In genomic region chr13:58254961-58255360, GRCh38 we compare ENCODE assay signal across 15 cellular contexts.
DNase-seq lines count a peak whose midpoint lies in the region; ATAC-seq and TF ChIP-seq lines count a peak whose summit lies in the region.
"Had no signal": no experiment of that assay in that cellular context is flagged by ENCODE, and none has a peak within 500 bp of the region (broad histone marks: within the 10 kb centered on the region; RNA-seq: fewer than 3 reads in every experiment).

No MANE protein-coding gene starts in this region.

- H3K27ac ChIP-seq in ectodermal cell (ENCODE audit: insufficient read depth, low read depth, low read length, poor library complexity, severe bottlenecking): peak overlapping the region; percentile 88
- H3K27ac ChIP-seq: BLaER1 had no signal

- H3K9me3 Mint-ChIP-seq in neural crest cell: peaks cover 8% of the 10 kb centered on the region
- peaks cover 5% of the 10 kb centered on the region for H3K9me3 Mint-ChIP-seq in stimulated activated memory B cell treated with anti-CD40 and anti-IgM and Interleukin-4, amounts not matched to agents 10 μg/mL and 1 μg/mL and 100 μg/mL, for 72 hours

- no peaks in the 10 kb centered on the region for H3K36me3 ChIP-seq in ectodermal cell (ENCODE audit: control insufficient read depth, insufficient read depth, low read length)
- H3K36me3 ChIP-seq: BLaER1, HAP-1 had no signal

- H3K9me3 ChIP-seq in ectodermal cell (ENCODE audit: control insufficient read depth, low read length): no peaks in the 10 kb centered on the region
- H3K9me3 ChIP-seq: BLaER1, HAP-1 had no signal

- H3K27me3 ChIP-seq in ectodermal cell (ENCODE audit: control insufficient read depth, insufficient read depth, low read length, poor library complexity, severe bottlenecking): no peaks in the 10 kb centered on the region
- H3K27me3 ChIP-seq: BLaER1 had no signal

- H3K4me3 Mint-ChIP-seq in neural crest cell: peak overlapping the region; percentile 70
- H3K4me3 Mint-ChIP-seq in stimulated activated memory B cell treated with anti-CD40 and anti-IgM and Interleukin-4, amounts not matched to agents 10 μg/mL and 1 μg/mL and 100 μg/mL, for 72 hours: no peak overlapping the region
- H3K4me3 Mint-ChIP-seq: CD14-positive monocyte; CD4-positive, alpha-beta memory T cell had no signal

- peak overlapping the region; percentile 73 for H3K27ac Mint-ChIP-seq in neural crest cell (ENCODE audit: unreplicated experiment)
- no peak overlapping the region for H3K27ac Mint-ChIP-seq in stimulated activated memory B cell treated with anti-CD40 and anti-IgM and Interleukin-4, amounts not matched to agents 10 μg/mL and 1 μg/mL and 100 μg/mL, for 72 hours
- H3K27ac Mint-ChIP-seq: CD14-positive monocyte; CD4-positive, alpha-beta memory T cell had no signal

- ATAC-seq in stimulated activated memory B cell treated with anti-CD40 and anti-IgM and Interleukin-4, amounts not matched to agents 10 μg/mL and 1 μg/mL and 100 μg/mL, for 72 hours: no peak
- ATAC-seq in HG03571 (IDR thresholded peaks at IDR 0.05; ENCODE audit: unreplicated experiment) (no peak), GM21360 (IDR thresholded peaks at IDR 0.05; ENCODE audit: unreplicated experiment) (no peak)

- peaks cover 47% of the 10 kb centered on the region for H3K4me1 Mint-ChIP-seq in neural crest cell
- H3K4me1 Mint-ChIP-seq in stimulated activated memory B cell treated with anti-CD40 and anti-IgM and Interleukin-4, amounts not matched to agents 10 μg/mL and 1 μg/mL and 100 μg/mL, for 72 hours: no peaks in the 10 kb centered on the region
- H3K4me1 Mint-ChIP-seq: CD14-positive monocyte; CD4-positive, alpha-beta memory T cell had no signal

- H3K36me3 Mint-ChIP-seq in neural crest cell (ENCODE audit: low read depth): peaks cover 6% of the 10 kb centered on the region
- no peaks in the 10 kb centered on the region for H3K36me3 Mint-ChIP-seq in stimulated activated memory B cell treated with anti-CD40 and anti-IgM and Interleukin-4, amounts not matched to agents 10 μg/mL and 1 μg/mL and 100 μg/mL, for 72 hours
- H3K36me3 Mint-ChIP-seq: CD14-positive monocyte; CD4-positive, alpha-beta memory T cell had no signal

- DNase-seq in NCI-H82 (lab: John Stamatoyannopoulos, UW): peak; percentile 32
- DNase-seq in NCI-H82 treated with DMSO at 0.1 percent for 48 hours (lab: John Stamatoyannopoulos, UW; ENCODE audit: unreplicated experiment): no peak
- no peak for DNase-seq in neural crest cell (ENCODE audit: low read depth, low spot score)
- DNase-seq: 8988T; CD4-positive, alpha-beta memory T cell; DMS153; DMS79; GDM1 had no signal

- no peak overlapping the region for H3K4me3 ChIP-seq in ectodermal cell (ENCODE audit: insufficient read depth, low read depth, low read length)
- H3K4me3 ChIP-seq: BLaER1, HAP-1 had no signal

- no peaks in the 10 kb centered on the region for H3K27me3 Mint-ChIP-seq in neural crest cell (ENCODE audit: low read depth)
- no peaks in the 10 kb centered on the region for H3K27me3 Mint-ChIP-seq in stimulated activated memory B cell treated with anti-CD40 and anti-IgM and Interleukin-4, amounts not matched to agents 10 μg/mL and 1 μg/mL and 100 μg/mL, for 72 hours
- H3K27me3 Mint-ChIP-seq: CD4-positive, alpha-beta memory T cell had no signal

- no peak for TF ChIP-seq CTCF in neural crest cell (conservative IDR thresholded peaks at IDR 0.05)

- H3K4me1 ChIP-seq in ectodermal cell (ENCODE audit: control insufficient read depth, insufficient read depth, low read length): no peaks in the 10 kb centered on the region
- H3K4me1 ChIP-seq: BLaER1, HAP-1 had no signal

- WGBS in ectodermal cell, 2 experiments: 56 to 83% methylated on average over 1 of the region's 1 CpG
